Comparison of ENCODE assay signal across 11 cellular contexts in genomic region chr20:3752386-3752759, GRCh38. TPM values are rescaled to one million over a fixed set of nuclear protein-coding genes. Genes with fewer than 3 reads are reported as not detected.
DNase-seq lines count a peak whose midpoint lies in the region; ATAC-seq, FAIRE-seq and TF ChIP-seq lines count a peak whose summit lies in the region.
"Had no signal": no experiment of that assay in that cellular context is flagged by ENCODE, and none has a peak within 500 bp of the region (broad histone marks: within the 10 kb centered on the region; RNA-seq: fewer than 3 reads in every experiment).

No MANE protein-coding gene starts in this region.

- no peaks in the 10 kb centered on the region for H3K9me3 Mint-ChIP-seq in naive B cell

- no peak overlapping the region; the same call in 1 of the 2 replicates for H2BK12ac ChIP-seq in H1 (ENCODE audit: low read depth, low read length)

- H3K9ac ChIP-seq in H1 (replicated peaks in 1 of 4; ENCODE audit: extremely low read depth in 1 of 4, low read depth in 3 of 4, low read length in 3 of 4): no peak overlapping the region

- TF ChIP-seq POLR2A in H1 (IDR thresholded peaks at IDR 0.05; ENCODE audit: control extremely low read depth in 1 of 2, low read depth in 2 of 2, low read length in 2 of 2): no peak
- no peak for TF ChIP-seq POLR2A in lower leg skin (IDR thresholded peaks at IDR 0.05)

- H3K4me1 ChIP-seq in H1 (replicated peaks in 1 of 4; ENCODE audit: control insufficient read depth in 3 of 4, insufficient read depth in 4 of 4, low read length in 3 of 4) (peaks cover 0 to 17% (median 4%) of the 10 kb centered on the region in 4 experiments; a peak in 5 of 7 replicates), upper lobe of right lung (peaks cover 7% of the 10 kb centered on the region)

- H3K4me1 Mint-ChIP-seq in naive B cell: peaks cover 5 to 12% (median 10%) of the 10 kb centered on the region in 3 donors

- no peak overlapping the region for H4K8ac ChIP-seq in H1 (ENCODE audit: extremely low read depth, insufficient read depth, low read length)

- peaks cover 19% of the 10 kb centered on the region for H3K23me2 ChIP-seq in H1 (ENCODE audit: low read depth, low read length)

- H2AFZ ChIP-seq in H1 (ENCODE audit: low read length): no peak overlapping the region

- H3K14ac ChIP-seq in H1 (ENCODE audit: insufficient read length): no peak overlapping the region

- no peak overlapping the region for H3K56ac ChIP-seq in H1 (replicated peaks; ENCODE audit: insufficient read length, low read depth, low read length)

- no peak overlapping the region for H3K27ac ChIP-seq in H1 (ENCODE audit: low read depth, low read length)
- no peak overlapping the region for H3K27ac ChIP-seq in upper lobe of right lung
- H3K27ac ChIP-seq: C4-2B, ovary had no signal

- H3K79me1 ChIP-seq in H1 (ENCODE audit: low read depth, low read length): no peaks in the 10 kb centered on the region; the same call in 1 of the 2 replicates

- POLR2A ChIA-PET in H1 (lab: Charles Lee; ENCODE audit: partially characterized antibody): interaction anchor here (0.8 to 5.9 kb wide), 9 partner anchors 8 to 64 kb away, joined by 3 to 46 read pairs (median 3); partner anchors contain the start of gene ADISSP

- peak overlapping the region; percentile 44; the same call in 1 of the 2 replicates for H2BK5ac ChIP-seq in H1 (ENCODE audit: low read depth, low read length)

- TF ChIP-seq CTCF in H1 (IDR thresholded peaks at IDR 0.05; ENCODE audit: control extremely low read depth in 1 of 3, insufficient read depth in 1 of 3, low read depth in 1 of 3, low read length in 3 of 3) (no peak), upper lobe of right lung (IDR thresholded peaks at IDR 0.05) (no peak), lower leg skin (IDR thresholded peaks at IDR 0.05) (no peak)

- no peak overlapping the region for H3K23ac ChIP-seq in H1 (ENCODE audit: insufficient read length)

- peak overlapping the region; percentile 25; the same call in 1 of the 2 replicates for H2AK5ac ChIP-seq in H1 (ENCODE audit: low read depth, low read length)

- H4K20me1 ChIP-seq in H1 (replicated peaks in 1 of 2; ENCODE audit: control insufficient read depth in 1 of 2, insufficient read depth in 2 of 2, low read length in 2 of 2): peaks cover 6 to 26% of the 10 kb centered on the region in 2 experiments

- FAIRE-seq in H1 (lab: Jason Lieb, UNC): no peak

- CTCF ChIA-PET in H1 (lab: Charles Lee; ENCODE audit: partially characterized antibody): interaction anchor here (0.7 to 18.6 kb wide), 18 partner anchors 11 to 452 kb away, joined by 3 to 308 read pairs (median 6); partner anchors contain the start of genes ADISSP, AP5S1, HSPA12B and SIGLEC1

- ATAC-seq in Right ventricle myocardium superior (ENCODE audit: poor library complexity) (peak; percentile 5), left cardiac atrium (no peak), naive B cell (ENCODE audit: low read depth in 2 of 2) (no peak), upper lobe of right lung (no peak), HG03520 (IDR thresholded peaks at IDR 0.05; ENCODE audit: unreplicated experiment) (no peak)

- no peaks in the 10 kb centered on the region for H3K36me3 Mint-ChIP-seq in naive B cell

- H3K27me3 ChIP-seq in H1 (replicated peaks in 1 of 4; ENCODE audit: control insufficient read depth in 3 of 4, extremely low read depth in 1 of 4, insufficient read depth in 3 of 4, low read length in 3 of 4) (peaks cover 4 to 22% (median 17%) of the 10 kb centered on the region in 4 experiments), upper lobe of right lung (peaks cover 13% of the 10 kb centered on the region)
- H3K27me3 ChIP-seq: ovary had no signal

- H4K91ac ChIP-seq in H1 (replicated peaks; ENCODE audit: insufficient read length, low read length): no peak overlapping the region

- peak overlapping the region; percentile 7 for H4K5ac ChIP-seq in H1 (ENCODE audit: insufficient read length, low read depth, low read length)

- H2BK120ac ChIP-seq in H1 (replicated peaks; ENCODE audit: low read depth, low read length): no peak overlapping the region

- H3K4me3 Mint-ChIP-seq in naive B cell: peak overlapping the region; percentile 66 to 91 (median 82)

- H3K4ac ChIP-seq in H1 (replicated peaks; ENCODE audit: insufficient read length, low read depth, low read length): no peak overlapping the region

- peak overlapping the region; percentile 93 for H3K18ac ChIP-seq in H1 (ENCODE audit: extremely low read depth, low read length)

- H3K36me3 ChIP-seq in H1 (ENCODE audit: control insufficient read depth in 2 of 4, insufficient read depth in 4 of 4, low read length in 3 of 4) (no peaks in the 10 kb centered on the region; a peak in 2 of 8 replicates), upper lobe of right lung (no peaks in the 10 kb centered on the region)
- H3K36me3 ChIP-seq: ovary had no signal

- intact Hi-C loops in Right ventricle myocardium superior (cut with DNase I): loop anchor here (10.0 kb wide), 1 partner anchor 78 kb away; no protein-coding TSS in a partner anchor
- intact Hi-C loops in left cardiac atrium (cut with DNase I): loop anchor here in 1 of 2 donors (5.0 kb wide), 1 partner anchor 35 kb away; no protein-coding TSS in a partner anchor
- intact Hi-C loops in upper lobe of right lung (cut with DNase I): no loop called here
- intact Hi-C loops in lower leg skin (cut with DNase I; ENCODE audit: low total_unique reads): no loop called here

- peak overlapping the region in 3 of 6 donors; percentile 68 to 95 (median 83) for H3K27ac Mint-ChIP-seq in naive B cell

- H3K9me3 ChIP-seq in H1 (ENCODE audit: insufficient read depth in 2 of 2, low read depth in 1 of 2, low read length in 1 of 2): no peaks in the 10 kb centered on the region
- no peaks in the 10 kb centered on the region for H3K9me3 ChIP-seq in upper lobe of right lung
- H3K9me3 ChIP-seq: gastroesophageal sphincter, ovary had no signal

- no peak for TF ChIP-seq RAD21 in H1 (IDR thresholded peaks at IDR 0.05 in 1 of 2, conservative IDR thresholded peaks at IDR 0.05 in 1 of 2; ENCODE audit: low read depth in 2 of 2, low read length in 2 of 2)

- H3K27me3 Mint-ChIP-seq in naive B cell: peaks cover 0 to 11% (median 3%) of the 10 kb centered on the region in 3 donors

- TF ChIP-seq EP300 in H1 (IDR thresholded peaks at IDR 0.05; ENCODE audit: borderline replicate concordance in 1 of 2, low read depth in 2 of 2, low read length in 2 of 2): no peak

- no peak overlapping the region for H2BK20ac ChIP-seq in H1 (ENCODE audit: low read length)

- WGBS in H1 (ENCODE audit: extremely low coverage in 1 of 2, insufficient coverage in 1 of 2, insufficient read length in 1 of 2, insufficient replicate concordance in 2 of 2, low coverage in 1 of 2, low lambda C conversion rate in 2 of 2, missing lambda C conversion rate in 1 of 2), 2 experiments: 52% methylated on average over 13 of the region's 13 CpGs; no CpG with 5 or more reads in 1 of the 2 experiments
- 41 to 45% methylated on average over 13 of the region's 13 CpGs for whole genome bisulfite sequencing in lower leg skin, 2 donors

- H2BK15ac ChIP-seq in H1 (ENCODE audit: low read length): peak overlapping the region; percentile 98; the same call in 1 of the 2 replicates

- peak overlapping the region; percentile 16 to 50 (median 33); a peak in 5 of 8 replicates for H3K4me3 ChIP-seq in H1 (ENCODE audit: extremely low read depth in 1 of 4, insufficient read depth in 2 of 4, low read depth in 3 of 4, low read length in 4 of 4)
- H3K4me3 ChIP-seq in upper lobe of right lung: peak overlapping the region; percentile 40
- no peak overlapping the region for H3K4me3 ChIP-seq in lower leg skin (ENCODE audit: low read depth, poor library complexity, severe bottlenecking)
- H3K4me3 ChIP-seq: ovary had no signal

- peak overlapping the region; percentile 51 to 89 for H3K4me2 ChIP-seq in H1 (ENCODE audit: insufficient read depth in 1 of 2, low read depth in 2 of 2, low read length in 2 of 2)

- DNase-seq in Right ventricle myocardium superior (no peak), left cardiac atrium (no peak), H1 (ENCODE audit: low read depth in 1 of 2, low spot score in 2 of 2) (no peak), naive B cell (no peak), upper lobe of right lung (no peak), lower leg skin (ENCODE audit: low spot score in 2 of 2) (no peak)
- no peak for DNase-seq in effector CD8-positive, alpha-beta T cell (lab: John Stamatoyannopoulos, UW)

- no peaks in the 10 kb centered on the region for H3K79me2 ChIP-seq in H1 (ENCODE audit: control insufficient read depth in 1 of 2, insufficient read depth in 2 of 2, low read length in 2 of 2)

RNA-seq across cellular contexts. Expression of gene ADISSP, which starts 15.2 kb away (rescaled TPM):
- 11.3 TPM for total RNA-seq in Right ventricle myocardium superior
- total RNA-seq in left cardiac atrium: 10 to 100 TPM; 17.2 to 23.2 TPM
- 111 and 117 TPM in 2 replicates for total RNA-seq in H1 (2021; fragmentation: NEBNext Ultra II Directional; extraction: Animal tissue kit (Norgen Biotek cat#: 25700))
- 141 and 202 TPM in 2 replicates for polyA plus RNA-seq in H1 (2011; rRNA removed)
- polyA plus RNA-seq in H1 (2011; cell fraction: cytosol; rRNA removed): 101 TPM
- 110 TPM for polyA plus RNA-seq in H1 (2011; cell fraction: nucleus; rRNA removed)
- polyA plus RNA-seq in H1 (2012, experiment 1 of 2): 73.7 to 130 TPM (median 117 TPM) in 4 replicates
- 104 TPM for polyA plus RNA-seq in H1 (2012, experiment 2 of 2)
- polyA plus RNA-seq in H1 (2013, experiment 1 of 2): 98.3 TPM
- polyA plus RNA-seq in H1 (2013, experiment 2 of 2): 102 TPM
- polyA minus RNA-seq in H1 (2011; rRNA and poly(A)+ RNA removed): 43.6 and 51.4 TPM in 2 replicates
- 71.0 TPM for polyA minus RNA-seq in H1 (2011; cell fraction: cytosol; rRNA and poly(A)+ RNA removed)
- polyA minus RNA-seq in H1 (2011; cell fraction: nucleus; rRNA and poly(A)+ RNA removed): 41.3 TPM
- 10 to 100 TPM; 17.3 to 24.9 (median 20.8) TPM for polyA plus RNA-seq in naive B cell (ENCODE audit: low read depth in 6 of 6)
- total RNA-seq in upper lobe of right lung: 23.3 TPM
- 10 to 100 TPM in 3 of 4 donors, 1 to 10 TPM in 1; 9.7 to 21.8 (median 15.5) TPM for total RNA-seq in lower leg skin

RNA-seq across cellular contexts. Expression of gene HSPA12B, which starts 19.9 kb away (rescaled TPM):
- total RNA-seq in Right ventricle myocardium superior (16.6 TPM), left cardiac atrium (10 to 100 TPM; 15.7 to 19.3 TPM), upper lobe of right lung (33.7 TPM), lower leg skin (1 to 10 TPM; 4.0 to 6.0 (median 5.7) TPM)
- 4.3 and 4.9 TPM in 2 replicates for total RNA-seq in H1 (2021; fragmentation: NEBNext Ultra II Directional; extraction: Animal tissue kit (Norgen Biotek cat#: 25700))
- polyA plus RNA-seq in H1 (2011; rRNA removed) (2.2 and 3.5 TPM in 2 replicates), naive B cell (ENCODE audit: low read depth in 6 of 6) (not detected)
- 3.1 TPM for polyA plus RNA-seq in H1 (2011; cell fraction: cytosol; rRNA removed)
- 7.7 TPM for polyA plus RNA-seq in H1 (2011; cell fraction: nucleus; rRNA removed)
- polyA plus RNA-seq in H1 (2012, experiment 1 of 2): 2.8 to 6.7 TPM (median 5.2 TPM) in 4 replicates
- polyA plus RNA-seq in H1 (2012, experiment 2 of 2): 2.5 TPM
- polyA plus RNA-seq in H1 (2013, experiment 1 of 2): 2.7 TPM
- 2.5 TPM for polyA plus RNA-seq in H1 (2013, experiment 2 of 2)
- 1.6 and 1.9 TPM in 2 replicates for polyA minus RNA-seq in H1 (2011; rRNA and poly(A)+ RNA removed)
- 2.5 TPM for polyA minus RNA-seq in H1 (2011; cell fraction: cytosol; rRNA and poly(A)+ RNA removed)
- polyA minus RNA-seq in H1 (2011; cell fraction: nucleus; rRNA and poly(A)+ RNA removed): 8.1 TPM

RNA-seq across cellular contexts. Expression of gene SPEF1, which starts 28.9 kb away (rescaled TPM):
- 0.32 TPM for total RNA-seq in Right ventricle myocardium superior
- total RNA-seq in left cardiac atrium: not detected
- 0.65 and 0.71 TPM in 2 replicates for total RNA-seq in H1 (2021; fragmentation: NEBNext Ultra II Directional; extraction: Animal tissue kit (Norgen Biotek cat#: 25700))
- polyA plus RNA-seq in H1 (2011; rRNA removed): 0.50 and 0.51 TPM in 2 replicates
- 0.78 TPM for polyA plus RNA-seq in H1 (2011; cell fraction: cytosol; rRNA removed)
- polyA plus RNA-seq in H1 (2011; cell fraction: nucleus; rRNA removed): 0.88 TPM
- 0.56 to 0.80 TPM (median 0.68 TPM) in 4 replicates for polyA plus RNA-seq in H1 (2012, experiment 1 of 2)
- 0.64 TPM for polyA plus RNA-seq in H1 (2012, experiment 2 of 2)
- polyA plus RNA-seq in H1 (2013, experiment 1 of 2): 0.43 TPM
- polyA plus RNA-seq in H1 (2013, experiment 2 of 2): 0.37 TPM
- polyA minus RNA-seq in H1 (2011; rRNA and poly(A)+ RNA removed): 0.37 TPM in 1 of 2 replicates, not detected in the other
- not detected for polyA minus RNA-seq in H1 (2011; cell fraction: cytosol; rRNA and poly(A)+ RNA removed)
- polyA minus RNA-seq in H1 (2011; cell fraction: nucleus; rRNA and poly(A)+ RNA removed): 0.50 TPM
- not detected for polyA plus RNA-seq in naive B cell (ENCODE audit: low read depth in 6 of 6)
- total RNA-seq in upper lobe of right lung: 0.46 TPM
- total RNA-seq in lower leg skin: under 1 TPM in 1 of 4 donors, not detected in 3; 0.13 TPM
- total RNA-seq: gastroesophageal sphincter had no signal

RNA-seq across cellular contexts. Expression of gene CENPB, which starts 34.2 kb away (rescaled TPM):
- total RNA-seq in Right ventricle myocardium superior (68.3 TPM), left cardiac atrium (10 to 100 TPM; 70.8 to 93.6 TPM), upper lobe of right lung (94.6 TPM), lower leg skin (100 to 1,000 TPM in 2 of 4 donors, 10 to 100 TPM in 2; 94.4 to 109 (median 99.8) TPM)
- total RNA-seq in H1 (2021; fragmentation: NEBNext Ultra II Directional; extraction: Animal tissue kit (Norgen Biotek cat#: 25700)): 51.6 and 52.8 TPM in 2 replicates
- polyA plus RNA-seq in H1 (2011; rRNA removed) (17.7 and 25.2 TPM in 2 replicates), naive B cell (ENCODE audit: low read depth in 6 of 6) (1 to 10 TPM in 5 of 6 donors, under 1 TPM in 1; 0.27 to 2.2 (median 1.6) TPM)
- 27.2 TPM for polyA plus RNA-seq in H1 (2011; cell fraction: cytosol; rRNA removed)
- polyA plus RNA-seq in H1 (2011; cell fraction: nucleus; rRNA removed): 20.7 TPM
- polyA plus RNA-seq in H1 (2012, experiment 1 of 2): 30.1 to 45.6 TPM (median 44.3 TPM) in 4 replicates
- 37.2 TPM for polyA plus RNA-seq in H1 (2012, experiment 2 of 2)
- 25.0 TPM for polyA plus RNA-seq in H1 (2013, experiment 1 of 2)
- 25.0 TPM for polyA plus RNA-seq in H1 (2013, experiment 2 of 2)
- polyA minus RNA-seq in H1 (2011; rRNA and poly(A)+ RNA removed): 18.1 and 24.6 TPM in 2 replicates
- polyA minus RNA-seq in H1 (2011; cell fraction: cytosol; rRNA and poly(A)+ RNA removed): 29.3 TPM
- polyA minus RNA-seq in H1 (2011; cell fraction: nucleus; rRNA and poly(A)+ RNA removed): 17.5 TPM

RNA-seq across cellular contexts. Expression of gene SIGLEC1, which starts 40.0 kb away (rescaled TPM):
- 9.6 TPM for total RNA-seq in Right ventricle myocardium superior
- total RNA-seq in left cardiac atrium: 10 to 100 TPM; 12.4 to 23.9 TPM
- total RNA-seq in H1 (2021; fragmentation: NEBNext Ultra II Directional; extraction: Animal tissue kit (Norgen Biotek cat#: 25700)): not detected in 2 replicates
- polyA plus RNA-seq in H1 (2011; rRNA removed): 0.02 TPM in 2 replicates
- not detected for polyA plus RNA-seq in H1 (2011; cell fraction: cytosol; rRNA removed)
- 0.04 TPM for polyA plus RNA-seq in H1 (2011; cell fraction: nucleus; rRNA removed)
- not detected in 4 replicates for polyA plus RNA-seq in H1 (2012, experiment 1 of 2)
- polyA plus RNA-seq in H1 (2012, experiment 2 of 2): not detected
- not detected for polyA plus RNA-seq in H1 (2013, experiment 1 of 2)
- not detected for polyA plus RNA-seq in H1 (2013, experiment 2 of 2)
- not detected in 2 replicates for polyA minus RNA-seq in H1 (2011; rRNA and poly(A)+ RNA removed)
- not detected for polyA minus RNA-seq in H1 (2011; cell fraction: cytosol; rRNA and poly(A)+ RNA removed)
- polyA minus RNA-seq in H1 (2011; cell fraction: nucleus; rRNA and poly(A)+ RNA removed): not detected
- polyA plus RNA-seq in naive B cell (ENCODE audit: low read depth in 6 of 6): not detected
- total RNA-seq in upper lobe of right lung: 53.6 TPM
- 1 to 10 TPM in 3 of 4 donors, under 1 TPM in 1; 0.42 to 2.9 (median 1.0) TPM for total RNA-seq in lower leg skin
